31 cellular contexts compared by ENCODE assay signal in the genomic region with DNA sequence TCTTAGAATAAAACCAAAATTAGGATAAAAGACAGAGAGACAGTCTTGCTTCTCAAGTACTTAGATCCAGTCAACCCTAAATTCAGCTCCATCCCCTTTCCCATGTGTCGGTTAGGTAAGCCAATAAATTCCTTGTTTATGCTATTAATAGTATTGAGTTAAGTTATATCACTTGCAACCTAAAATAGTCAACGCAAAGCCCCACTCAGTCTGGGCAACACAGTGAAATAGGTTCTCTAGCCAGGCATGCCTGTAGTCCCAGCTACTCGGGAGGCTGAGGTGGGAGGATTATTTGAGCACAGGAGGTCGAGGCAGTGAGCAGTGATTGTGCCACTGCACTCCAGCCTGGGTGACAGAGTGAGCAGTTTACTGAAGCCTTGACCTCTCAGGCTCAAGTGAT. TPM values are rescaled to one million over a fixed set of nuclear protein-coding genes. Genes with fewer than 3 reads are reported as not detected.
"Had no signal": no experiment of that assay in that cellular context is flagged by ENCODE, and none has a peak within 500 bp of the region (broad histone marks: within the 10 kb centered on the region; RNA-seq: fewer than 3 reads in every experiment).

No MANE protein-coding gene starts in this region.

- H3K27me3 ChIP-seq: ascending aorta, breast epithelium, cardiac muscle cell, dorsolateral prefrontal cortex, esophagus muscularis mucosa, foreskin keratinocyte, gastrocnemius medialis had no signal

- H3K4me1 Mint-ChIP-seq: activated CD4-positive, alpha-beta T cell treated with anti-CD3 and anti-CD28 coated beads, Interleukin-2, amount 10 ng/mL, durations not matched to agents 7 days and 5 days; activated CD8-positive, alpha-beta memory T cell treated with anti-CD3 and anti-CD28 coated beads, Interleukin-2, amount 10 ng/mL, durations not matched to agents 7 days and 5 days; activated naive CD4-positive, alpha-beta T cell treated with anti-CD3 and anti-CD28 coated beads, Interleukin-2, amount 10 ng/mL, durations not matched to agents 7 days and 5 days; activated naive CD8-positive, alpha-beta T cell treated with anti-CD3 and anti-CD28 coated beads, Interleukin-2, amount 10 ng/mL, durations not matched to agents 7 days and 5 days; brain; central memory CD8-positive, alpha-beta T cell had no signal

- H3K27me3 Mint-ChIP-seq: activated CD4-positive, alpha-beta T cell treated with anti-CD3 and anti-CD28 coated beads, Interleukin-2, amount 10 ng/mL, durations not matched to agents 7 days and 5 days; activated CD8-positive, alpha-beta memory T cell treated with anti-CD3 and anti-CD28 coated beads, Interleukin-2, amount 10 ng/mL, durations not matched to agents 7 days and 5 days; activated CD8-positive, alpha-beta T cell treated with anti-CD3 and anti-CD28 coated beads for 36 hours; activated naive CD4-positive, alpha-beta T cell treated with anti-CD3 and anti-CD28 coated beads, Interleukin-2, amount 10 ng/mL, durations not matched to agents 7 days and 5 days; activated naive CD8-positive, alpha-beta T cell treated with anti-CD3 and anti-CD28 coated beads, Interleukin-2, amount 10 ng/mL, durations not matched to agents 7 days and 5 days; activated T-cell treated with anti-CD3 and anti-CD28 coated beads, Interleukin-2, amount 50 U/mL, for 24 hours; brain; central memory CD8-positive, alpha-beta T cell; dendritic cell treated with granulocyte-macrophage colony-stimulating factor and Interleukin-4, amounts not matched to agents 40 ng/mL and 50 ng/mL, for 4 days had no signal

- H3K27ac ChIP-seq: ascending aorta, breast epithelium, cardiac muscle cell, coronary artery, dorsolateral prefrontal cortex, esophagus muscularis mucosa, foreskin keratinocyte, gastrocnemius medialis had no signal

- H3K9me3 ChIP-seq: ascending aorta, breast epithelium, esophagus muscularis mucosa, gastrocnemius medialis had no signal

- H3K36me3 ChIP-seq: breast epithelium had no signal

- H3K36me3 Mint-ChIP-seq: activated naive CD4-positive, alpha-beta T cell treated with anti-CD3 and anti-CD28 coated beads, Interleukin-2, amount 50 U/mL, for 72 hours had no signal

- H3K4me3 ChIP-seq: ascending aorta, breast epithelium, cardiac muscle cell, coronary artery, dorsolateral prefrontal cortex, esophagus muscularis mucosa, gastrocnemius medialis had no signal

- H3K4me3 Mint-ChIP-seq: activated CD4-positive, alpha-beta T cell treated with anti-CD3 and anti-CD28 coated beads, Interleukin-2, amount 10 ng/mL, durations not matched to agents 7 days and 5 days; activated CD8-positive, alpha-beta memory T cell treated with anti-CD3 and anti-CD28 coated beads, Interleukin-2, amount 10 ng/mL, durations not matched to agents 7 days and 5 days; activated CD8-positive, alpha-beta T cell treated with anti-CD3 and anti-CD28 coated beads for 36 hours; activated naive CD4-positive, alpha-beta T cell treated with anti-CD3 and anti-CD28 coated beads, Interleukin-2, amount 10 ng/mL, durations not matched to agents 7 days and 5 days; activated naive CD8-positive, alpha-beta T cell treated with anti-CD3 and anti-CD28 coated beads, Interleukin-2, amount 10 ng/mL, durations not matched to agents 7 days and 5 days; activated T-cell treated with anti-CD3 and anti-CD28 coated beads, Interleukin-2, amount 50 U/mL, for 24 hours; activated T-cell treated with anti-CD3 and anti-CD28 coated beads, Interleukin-2, amount 50 U/mL, for 72 hours; brain; central memory CD8-positive, alpha-beta T cell; dendritic cell treated with granulocyte-macrophage colony-stimulating factor and Interleukin-4, amounts not matched to agents 40 ng/mL and 50 ng/mL, for 4 days; endodermal cell had no signal

- ATAC-seq: activated CD8-positive, alpha-beta memory T cell treated with anti-CD3 and anti-CD28 coated beads, Interleukin-2, amount 10 ng/mL, durations not matched to agents 7 days and 5 days; activated CD8-positive, alpha-beta T cell treated with anti-CD3 and anti-CD28 coated beads for 36 hours; activated naive CD4-positive, alpha-beta T cell treated with anti-CD3 and anti-CD28 coated beads, Interleukin-2, amount 50 U/mL, for 72 hours; activated T-cell treated with anti-CD3 and anti-CD28 coated beads, Interleukin-2, amount 50 U/mL, for 72 hours; foreskin keratinocyte; gastrocnemius medialis had no signal

- DNase-seq: activated CD4-positive, alpha-beta T cell treated with anti-CD3 and anti-CD28 coated beads for 1 hour; activated CD4-positive, alpha-beta T cell treated with anti-CD3 and anti-CD28 coated beads for 4 hours; activated CD4-positive, alpha-beta T cell treated with anti-CD3 and anti-CD28 coated beads, Interleukin-2, amount 10 ng/mL, durations not matched to agents 7 days and 5 days; activated CD4-positive, alpha-beta T cell treated with anti-CD3 and anti-CD28 coated beads, Interleukin-2, amount 50 U/mL, for 4 hours; activated CD8-positive, alpha-beta memory T cell treated with anti-CD3 and anti-CD28 coated beads, Interleukin-2, amount 10 ng/mL, durations not matched to agents 7 days and 5 days; activated CD8-positive, alpha-beta memory T cell treated with anti-CD3 and anti-CD28 coated beads, Interleukin-2, amount 50 U/mL, for 48 hours; activated CD8-positive, alpha-beta T cell treated with anti-CD3 and anti-CD28 coated beads for 36 hours; activated gamma-delta T cell; activated naive CD4-positive, alpha-beta T cell; activated naive CD4-positive, alpha-beta T cell treated with anti-CD3 and anti-CD28 coated beads, Interleukin-2, amount 10 ng/mL, durations not matched to agents 7 days and 5 days; activated naive CD8-positive, alpha-beta T cell treated with anti-CD3 and anti-CD28 coated beads, Interleukin-2, amount 10 ng/mL, durations not matched to agents 7 days and 5 days; activated T-cell treated with anti-CD3 and anti-CD28 coated beads for 4 hours; activated T-cell treated with anti-CD3 and anti-CD28 coated beads, Interleukin-2, amount 50 U/mL, for 24 hours; activated T-cell treated with anti-CD3 and anti-CD28 coated beads, Interleukin-2, amount 50 U/mL, for 72 hours; effector memory CD4-positive, alpha-beta T cell; endodermal cell; erythroblast; foreskin keratinocyte; gastrocnemius medialis; glutamatergic neuron; T-helper 2 cell had no signal

- H3K9me3 Mint-ChIP-seq: activated CD4-positive, alpha-beta T cell treated with anti-CD3 and anti-CD28 coated beads, Interleukin-2, amount 10 ng/mL, durations not matched to agents 7 days and 5 days; activated CD8-positive, alpha-beta T cell treated with anti-CD3 and anti-CD28 coated beads for 36 hours; activated naive CD4-positive, alpha-beta T cell treated with anti-CD3 and anti-CD28 coated beads, Interleukin-2, amount 10 ng/mL, durations not matched to agents 7 days and 5 days; activated naive CD4-positive, alpha-beta T cell treated with anti-CD3 and anti-CD28 coated beads, Interleukin-2, amount 50 U/mL, for 72 hours; activated naive CD8-positive, alpha-beta T cell treated with anti-CD3 and anti-CD28 coated beads, Interleukin-2, amount 10 ng/mL, durations not matched to agents 7 days and 5 days; activated T-cell treated with anti-CD3 and anti-CD28 coated beads, Interleukin-2, amount 50 U/mL, for 24 hours; activated T-cell treated with anti-CD3 and anti-CD28 coated beads, Interleukin-2, amount 50 U/mL, for 72 hours; brain; central memory CD8-positive, alpha-beta T cell; dendritic cell treated with granulocyte-macrophage colony-stimulating factor and Interleukin-4, amounts not matched to agents 40 ng/mL and 50 ng/mL, for 4 days; endodermal cell had no signal

- H3K4me1 ChIP-seq: ascending aorta, breast epithelium, esophagus muscularis mucosa, foreskin keratinocyte, gastrocnemius medialis had no signal

- H3K27ac Mint-ChIP-seq: activated CD4-positive, alpha-beta T cell treated with anti-CD3 and anti-CD28 coated beads, Interleukin-2, amount 10 ng/mL, durations not matched to agents 7 days and 5 days; activated CD8-positive, alpha-beta memory T cell treated with anti-CD3 and anti-CD28 coated beads, Interleukin-2, amount 10 ng/mL, durations not matched to agents 7 days and 5 days; activated CD8-positive, alpha-beta T cell treated with anti-CD3 and anti-CD28 coated beads for 36 hours; activated naive CD4-positive, alpha-beta T cell treated with anti-CD3 and anti-CD28 coated beads, Interleukin-2, amount 10 ng/mL, durations not matched to agents 7 days and 5 days; activated naive CD4-positive, alpha-beta T cell treated with anti-CD3 and anti-CD28 coated beads, Interleukin-2, amount 50 U/mL, for 72 hours; activated naive CD8-positive, alpha-beta T cell treated with anti-CD3 and anti-CD28 coated beads, Interleukin-2, amount 10 ng/mL, durations not matched to agents 7 days and 5 days; activated T-cell treated with anti-CD3 and anti-CD28 coated beads, Interleukin-2, amount 50 U/mL, for 24 hours; activated T-cell treated with anti-CD3 and anti-CD28 coated beads, Interleukin-2, amount 50 U/mL, for 72 hours; brain; dendritic cell treated with granulocyte-macrophage colony-stimulating factor and Interleukin-4, amounts not matched to agents 40 ng/mL and 50 ng/mL, for 4 days; endodermal cell had no signal

RNA-seq across cellular contexts. Expression of a gene that starts 52.7 kb away (rescaled TPM):
- total RNA-seq: ascending aorta, cardiac muscle cell had no signal
- polyA plus RNA-seq: cardiac muscle cell had no signal
